In the genomic region with DNA sequence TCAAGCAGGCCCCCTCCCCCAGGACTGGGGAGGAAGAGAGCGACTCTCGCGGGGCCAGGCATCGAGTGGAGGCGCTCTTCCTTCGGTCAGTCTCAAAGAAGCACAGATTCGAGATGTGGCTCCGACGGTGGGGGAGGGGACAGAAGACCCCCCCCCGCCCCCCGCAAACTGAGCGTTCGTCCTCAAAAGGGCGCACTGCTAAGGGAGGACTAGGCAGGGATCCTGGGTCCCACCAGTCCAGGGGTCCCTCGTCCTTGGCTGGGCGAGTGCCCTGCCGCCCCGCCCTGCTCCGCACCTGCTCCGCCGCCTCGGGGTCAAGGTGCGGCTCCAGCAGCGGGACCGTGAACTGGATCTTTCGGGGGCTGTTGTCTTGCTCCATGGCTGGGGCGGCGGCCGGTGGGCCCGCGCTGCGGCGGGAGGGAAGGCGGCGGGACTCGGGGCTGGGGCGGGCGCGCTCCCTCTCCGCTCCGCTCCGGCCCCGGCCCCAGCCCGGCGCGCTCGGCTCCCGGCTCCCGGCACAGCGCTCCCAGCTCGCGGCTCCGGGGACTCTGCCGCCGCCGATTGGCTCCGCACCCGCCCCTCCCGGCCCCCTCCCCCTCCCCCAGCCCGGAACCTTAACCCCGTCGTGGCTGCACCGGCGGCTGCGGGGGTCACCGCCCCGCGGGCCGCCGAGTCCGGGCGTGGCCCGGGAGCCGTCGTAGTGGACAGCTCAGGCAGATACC, we compare ENCODE assay signal across 9 cellular contexts. TPM values are rescaled to one million over a fixed set of nuclear protein-coding genes. Genes with fewer than 3 reads are reported as not detected.
DNase-seq lines count a peak whose midpoint lies in the region; ATAC-seq, FAIRE-seq and TF ChIP-seq lines count a peak whose summit lies in the region.
"Had no signal": no experiment of that assay in that cellular context is flagged by ENCODE, and none has a peak within 500 bp of the region (broad histone marks: within the 10 kb centered on the region; RNA-seq: fewer than 3 reads in every experiment).

A gene with protein sequence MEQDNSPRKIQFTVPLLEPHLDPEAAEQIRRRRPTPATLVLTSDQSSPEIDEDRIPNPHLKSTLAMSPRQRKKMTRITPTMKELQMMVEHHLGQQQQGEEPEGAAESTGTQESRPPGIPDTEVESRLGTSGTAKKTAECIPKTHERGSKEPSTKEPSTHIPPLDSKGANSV (minus strand): TSS at position 550 of the 722 bp plus-strand sequence. CDS start 171 bp downstream, at position 379.

- H3K27me3 ChIP-seq in CD4-positive, alpha-beta T cell (ENCODE audit: control insufficient read depth, insufficient read depth, low read length): peaks cover 62% of the 10 kb centered on the region
- H3K27me3 ChIP-seq in cardiac muscle cell (no peaks in the 10 kb centered on the region), pancreas (no peaks in the 10 kb centered on the region)

- H3K27me3 Mint-ChIP-seq in CD4-positive, alpha-beta T cell: peaks cover 79% of the 10 kb centered on the region
- peaks cover 73 to 74% of the 10 kb centered on the region in 2 donors for H3K27me3 Mint-ChIP-seq in T-cell

- no peaks in the 10 kb centered on the region for H3K36me3 Mint-ChIP-seq in CD4-positive, alpha-beta T cell (ENCODE audit: low read depth)
- no peaks in the 10 kb centered on the region for H3K36me3 Mint-ChIP-seq in T-cell

- no peak within 1 kb of the TSS for H3K27ac ChIP-seq in CD4-positive, alpha-beta T cell (ENCODE audit: low read depth, low read length)
- H3K27ac ChIP-seq in cardiac muscle cell (peak within 1 kb of the TSS; percentile 45), pancreas (no peak within 1 kb of the TSS)

- POLR2A ChIA-PET in CD4-positive, alpha-beta T cell (lab: Charles Lee): no interaction called here
- POLR2A ChIA-PET in T-cell (lab: Charles Lee): interaction anchor here in 1 of 2 donors (0.7 kb wide), 1 partner anchor 1527 kb away, joined by 3 read pairs; no protein-coding TSS in a partner anchor

- CTCF ChIA-PET in CD4-positive, alpha-beta T cell (lab: Charles Lee): no interaction called here
- CTCF ChIA-PET in T-cell (lab: Charles Lee): no interaction called here

- no peak for DNase-seq in CD4-positive, alpha-beta T cell
- DNase-seq in T-cell (no peak), cardiac muscle cell (ENCODE audit: low read depth in 1 of 2, low spot score in 1 of 2) (peak in 1 of 2 donors; percentile 83), pancreas (peak in 3 of 6 donors; percentile 29 to 80 (median 46)), putamen (ENCODE audit: low spot score) (no peak), kidney glomerular epithelial cell (lab: John Stamatoyannopoulos, UW) (no peak)

- intact Hi-C loops in CD4-positive, alpha-beta T cell (cut with DNase I, micrococcal nuclease): no loop called here
- intact Hi-C loops in pancreas (cut with DNase I): no loop called here

- H3K4me1 Mint-ChIP-seq in CD4-positive, alpha-beta T cell (ENCODE audit: low read depth): peaks cover 10% of the 10 kb centered on the region
- H3K4me1 Mint-ChIP-seq in T-cell: peaks cover 10 to 12% (median 11%) of the 10 kb centered on the region in 3 donors

- ATAC-seq in CD4-positive, alpha-beta T cell (ENCODE audit: poor library complexity): peak; percentile 24
- ATAC-seq in T-cell (replicated peaks in 1 of 4) (peak; percentile 20 to 46 (median 41)), pancreas (peak; percentile 47 to 84 (median 81)), HG03095 (IDR thresholded peaks at IDR 0.05; ENCODE audit: unreplicated experiment) (no peak), HG02981 (IDR thresholded peaks at IDR 0.05; ENCODE audit: unreplicated experiment) (no peak)

- H3K36me3 ChIP-seq in cardiac muscle cell (no peaks in the 10 kb centered on the region), pancreas (no peaks in the 10 kb centered on the region)

- H3K27ac Mint-ChIP-seq in CD4-positive, alpha-beta T cell: no peak within 1 kb of the TSS
- peak within 1 kb of the TSS in 1 of 2 donors; percentile 20 for H3K27ac Mint-ChIP-seq in T-cell

- no peaks in the 10 kb centered on the region for H3K9me3 ChIP-seq in CD4-positive, alpha-beta T cell (ENCODE audit: control insufficient read depth, low read length)
- H3K9me3 ChIP-seq in cardiac muscle cell (ENCODE audit: low read depth) (no peaks in the 10 kb centered on the region), pancreas (no peaks in the 10 kb centered on the region)

- H3K4me1 ChIP-seq in cardiac muscle cell (ENCODE audit: low read depth): peaks cover 42% of the 10 kb centered on the region
- H3K4me1 ChIP-seq in pancreas: peaks cover 0 to 9% (median 7%) of the 10 kb centered on the region in 3 donors

- 1 to 2% methylated on average over 39 to 75 of the region's 75 CpGs for WGBS in pancreas, 2 donors

- H3K9me3 Mint-ChIP-seq in CD4-positive, alpha-beta T cell: no peaks in the 10 kb centered on the region
- H3K9me3 Mint-ChIP-seq in T-cell: no peaks in the 10 kb centered on the region

- FAIRE-seq in pancreas (lab: Jason Lieb, UNC): no peak
- FAIRE-seq: bronchial epithelial cell had no signal

- no peak for TF ChIP-seq CTCF in CD4-positive, alpha-beta T cell (IDR thresholded peaks at IDR 0.05)
- no peak for TF ChIP-seq CTCF in cardiac muscle cell (IDR thresholded peaks at IDR 0.05; ENCODE audit: low read depth, low read length)
- TF ChIP-seq CTCF in pancreas (IDR thresholded peaks at IDR 0.05): no peak

- peak within 1 kb of the TSS; percentile 80 for H3K4me3 ChIP-seq in cardiac muscle cell
- H3K4me3 ChIP-seq in pancreas: peak within 1 kb of the TSS; percentile 20 to 52 (median 42)

- H3K4me3 Mint-ChIP-seq in CD4-positive, alpha-beta T cell: peak within 1 kb of the TSS; percentile 21
- peak within 1 kb of the TSS; percentile 57 to 71 (median 64) for H3K4me3 Mint-ChIP-seq in T-cell

RNA-seq across cellular contexts. Expression of the gene that starts here (rescaled TPM):
- total RNA-seq in CD4-positive, alpha-beta T cell: not detected
- total RNA-seq in T-cell: not detected
- total RNA-seq in cardiac muscle cell: 138 and 154 TPM in 2 replicates
- 196 and 266 TPM in 2 replicates for polyA plus RNA-seq in cardiac muscle cell
- 10 to 100 TPM in 1 of 6 donors, 1 to 10 TPM in 5; 1.1 to 23.6 (median 6.6) TPM for total RNA-seq in pancreas
- 100 to 1,000 TPM in 1 of 2 donors, 10 to 100 TPM in 1; 27.0 to 127 TPM for polyA plus RNA-seq in pancreas
- total RNA-seq: bronchial epithelial cell had no signal

Comparison
In these comparisons a context has a peak if more than half of its experiments do, and no peak if none do; other contexts are left out.
1. Peak in ATAC-seq in CD4-positive, alpha-beta T cell; RNA of the gene not detected or under 1 TPM.
2. Peak in ATAC-seq in T-cell; RNA of the gene not detected or under 1 TPM.
3. ATAC-seq: peak in pancreas (4 of 4); none in HG03095 (single experiment) and HG02981 (single experiment).